In genomic region chr2:1784986-1785617, GRCh38 we compare ENCODE assay signal across 26 cellular contexts. TPM values are rescaled to one million over a fixed set of nuclear protein-coding genes. Genes with fewer than 3 reads are reported as not detected.
"Had no signal": no experiment of that assay in that cellular context is flagged by ENCODE, and none has a peak within 500 bp of the region (broad histone marks: within the 10 kb centered on the region; RNA-seq: fewer than 3 reads in every experiment).

No MANE protein-coding gene starts in this region.

- H3K4me3 Mint-ChIP-seq: activated CD4-positive, alpha-beta memory T cell treated with anti-CD3 and anti-CD28 coated beads for 36 hours; immature natural killer cell; natural killer cell treated with Interleukin-12 subunit alpha and Interleukin-12 subunit beta and Interleukin-15 and Interleukin-18, amount 100 ng/mL, for 72 hours; stimulated activated naive CD8-positive, alpha-beta T cell treated with anti-CD3 and anti-CD28 coated beads, Interleukin-15, Interleukin-2, amounts not matched to agents 100 ng/mL and 50 ng/mL, for 24 hours; T-cell had no signal

- H3K27me3 Mint-ChIP-seq: stimulated activated naive CD8-positive, alpha-beta T cell treated with anti-CD3 and anti-CD28 coated beads, Interleukin-15, Interleukin-2, amounts not matched to agents 100 ng/mL and 50 ng/mL, for 24 hours had no signal

- H3K36me3 Mint-ChIP-seq: activated CD4-positive, alpha-beta memory T cell treated with anti-CD3 and anti-CD28 coated beads for 36 hours; immature natural killer cell; natural killer cell treated with Interleukin-12 subunit alpha and Interleukin-12 subunit beta and Interleukin-15 and Interleukin-18, amount 100 ng/mL, for 72 hours; T-cell had no signal

- DNase-seq: activated CD4-positive, alpha-beta memory T cell treated with anti-CD3 and anti-CD28 coated beads for 36 hours; activated CD4-positive, alpha-beta T cell treated with anti-CD3 and anti-CD28 coated beads for 4 hours; activated gamma-delta T cell; activated naive CD4-positive, alpha-beta T cell treated with anti-CD3 and anti-CD28 coated beads, Interleukin-2, amount 50 U/mL, for 16 hours; activated T-cell treated with anti-CD3 and anti-CD28 coated beads for 4 hours; amniotic stem cell; brain microvascular endothelial cell; caudate nucleus; hypothalamus; immature natural killer cell; kidney glomerular epithelial cell; lower lobe of right lung; mesenchymal stem cell; mucosa of descending colon; stimulated activated CD4-positive, alpha-beta T cell treated with anti-CD3 and anti-CD28 coated beads, Interleukin-12 subunit alpha, Interleukin-12 subunit beta, amount 100 ng/mL, for 4 hours; stimulated activated CD4-positive, alpha-beta T cell treated with anti-CD3 and anti-CD28 coated beads, Interleukin-4, amount 100 ng/mL, for 1 hour; substantia nigra; T-cell; thyroid gland; upper lobe of right lung had no signal

- H3K27ac ChIP-seq: brain microvascular endothelial cell, gastroesophageal sphincter, lower lobe of right lung, right lobe of liver, thyroid gland, upper lobe of right lung, VCaP had no signal

- H3K9me3 ChIP-seq: gastroesophageal sphincter, lower lobe of right lung, mucosa of descending colon, right lobe of liver, thyroid gland, upper lobe of right lung had no signal

- H3K36me3 ChIP-seq: brain microvascular endothelial cell, gastroesophageal sphincter, lower lobe of right lung, right lobe of liver, thyroid gland, upper lobe of right lung had no signal

- H3K9me3 Mint-ChIP-seq: activated CD4-positive, alpha-beta memory T cell treated with anti-CD3 and anti-CD28 coated beads for 36 hours; natural killer cell treated with Interleukin-12 subunit alpha and Interleukin-12 subunit beta and Interleukin-15 and Interleukin-18, amount 100 ng/mL, for 72 hours; stimulated activated naive CD8-positive, alpha-beta T cell treated with anti-CD3 and anti-CD28 coated beads, Interleukin-15, Interleukin-2, amounts not matched to agents 100 ng/mL and 50 ng/mL, for 24 hours; T-cell had no signal

- H3K27ac Mint-ChIP-seq: activated CD4-positive, alpha-beta memory T cell treated with anti-CD3 and anti-CD28 coated beads for 36 hours; immature natural killer cell; natural killer cell treated with Interleukin-12 subunit alpha and Interleukin-12 subunit beta and Interleukin-15 and Interleukin-18, amount 100 ng/mL, for 72 hours; progenitor cell of endocrine pancreas; stimulated activated naive CD8-positive, alpha-beta T cell treated with anti-CD3 and anti-CD28 coated beads, Interleukin-15, Interleukin-2, amounts not matched to agents 100 ng/mL and 50 ng/mL, for 24 hours had no signal

- H3K4me1 ChIP-seq: gastroesophageal sphincter, lower lobe of right lung, right lobe of liver, thyroid gland, upper lobe of right lung had no signal

- H3K27me3 ChIP-seq: brain microvascular endothelial cell, right lobe of liver, thyroid gland, upper lobe of right lung had no signal

- H3K4me3 ChIP-seq: gastroesophageal sphincter, lower lobe of right lung, mucosa of descending colon, right lobe of liver, thyroid gland, upper lobe of right lung had no signal

RNA-seq across cellular contexts. Expression of gene PXDN, which starts 40.8 kb away (rescaled TPM):
- total RNA-seq: activated CD4-positive, alpha-beta memory T cell treated with anti-CD3 and anti-CD28 coated beads for 36 hours had no signal
